ENCODE assay signal across 9 cellular contexts in the genomic region with DNA sequence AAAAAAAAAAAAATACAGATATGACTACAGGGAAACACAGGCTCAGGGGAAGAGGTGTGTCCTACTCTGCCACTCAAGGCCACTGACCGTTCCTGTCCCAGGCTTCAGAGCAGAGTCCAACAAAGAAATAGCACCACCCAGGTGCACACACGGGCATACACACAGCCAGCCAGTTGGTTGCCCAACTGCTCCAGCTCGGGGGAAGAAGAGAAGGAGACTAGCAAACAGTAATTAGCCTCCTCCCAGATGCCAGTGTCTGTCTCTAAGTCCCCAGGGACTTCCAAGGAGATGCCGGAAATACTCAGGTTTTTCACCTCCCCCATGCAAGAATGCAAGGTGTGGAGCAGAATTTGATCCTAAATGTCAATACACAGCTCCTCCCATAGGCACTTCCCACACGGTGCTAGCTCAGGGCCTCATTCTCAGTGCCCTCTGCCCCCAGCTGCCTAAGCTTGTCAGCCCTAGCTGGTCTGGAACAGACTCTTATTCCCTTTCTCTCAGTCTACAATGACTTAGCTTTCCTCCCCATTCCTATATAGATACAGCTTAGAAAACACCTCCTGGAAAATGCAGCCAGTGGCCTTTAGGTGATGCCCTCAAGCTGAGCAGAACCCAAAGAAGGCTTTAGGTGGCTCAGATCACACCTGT. TPM values are rescaled to one million over a fixed set of nuclear protein-coding genes. Genes with fewer than 3 reads are reported as not detected.
A peak's percentile ranks its signal among the peaks of the same experiment; 100 is the strongest.
DNase-seq lines count a peak whose midpoint lies in the region; ATAC-seq and TF ChIP-seq lines count a peak whose summit lies in the region.
"Had no signal": no experiment of that assay in that cellular context is flagged by ENCODE, and none has a peak within 500 bp of the region (broad histone marks: within the 10 kb centered on the region; RNA-seq: fewer than 3 reads in every experiment).

No MANE protein-coding gene starts in this region.

- H2AFZ ChIP-seq in HCT116 (ENCODE audit: low read depth, low read length, poor library complexity, severe bottlenecking), result no peak overlapping the region
- H2AFZ ChIP-seq in trophoblast cell (ENCODE audit: insufficient read depth, low read length, poor library complexity), result no peak overlapping the region
- no peak overlapping the region for H2AFZ ChIP-seq in neuronal stem cell (ENCODE audit: low read length)

- H3K9me3 Mint-ChIP-seq in effector memory CD8-positive, alpha-beta T cell, result no peaks in the 10 kb centered on the region
- no peaks in the 10 kb centered on the region for H3K9me3 Mint-ChIP-seq in activated naive CD4-positive, alpha-beta T cell treated with anti-CD3 and anti-CD28 coated beads, Interleukin-2, amount 50 U/mL, for 72 hours

- H3K4me1 Mint-ChIP-seq in effector memory CD8-positive, alpha-beta T cell (ENCODE audit: low read depth in 2 of 2), result peaks cover 27 to 31% of the 10 kb centered on the region in 2 donors

- H3K4me3 ChIP-seq in HCT116 (replicated peaks in 1 of 2; ENCODE audit: low read depth in 1 of 2, low read length in 2 of 2) (peak overlapping the region in 1 of 2 experiments; percentile 84; a peak in 1 of 4 replicates), trophoblast cell (ENCODE audit: low read depth, low read length) (no peak overlapping the region), neuronal stem cell (ENCODE audit: low read length in 2 of 2) (no peak overlapping the region)

- H3K4ac ChIP-seq in trophoblast cell (ENCODE audit: low read depth, low read length) (no peak overlapping the region), neuronal stem cell (ENCODE audit: low read length) (no peak overlapping the region)

- H2BK5ac ChIP-seq in trophoblast cell (ENCODE audit: low read depth, low read length, poor library complexity) (peak overlapping the region; percentile 10), neuronal stem cell (ENCODE audit: low read length) (no peak overlapping the region)

- peaks cover 19% of the 10 kb centered on the region for H3K36me3 Mint-ChIP-seq in effector memory CD8-positive, alpha-beta T cell (ENCODE audit: insufficient read depth)
- peaks cover 13 to 14% of the 10 kb centered on the region in 2 donors for H3K36me3 Mint-ChIP-seq in activated naive CD4-positive, alpha-beta T cell treated with anti-CD3 and anti-CD28 coated beads, Interleukin-2, amount 50 U/mL, for 72 hours

- no peaks in the 10 kb centered on the region for H3K9me3 ChIP-seq in HCT116 (ENCODE audit: control insufficient read depth in 1 of 2, insufficient read depth in 1 of 2, low read depth in 1 of 2, low read length in 2 of 2)
- peaks cover 23% of the 10 kb centered on the region for H3K9me3 ChIP-seq in trophoblast cell (ENCODE audit: insufficient read depth, low read depth, low read length)
- H3K9me3 ChIP-seq in neuronal stem cell (replicated peaks in 1 of 2; ENCODE audit: control insufficient read depth in 2 of 2, insufficient read depth in 1 of 2, low read depth in 1 of 2, low read length in 2 of 2), result peaks cover 5 to 16% of the 10 kb centered on the region in 2 donors

- H3K14ac ChIP-seq in trophoblast cell (ENCODE audit: low read length), result no peak overlapping the region
- no peak overlapping the region for H3K14ac ChIP-seq in neuronal stem cell (ENCODE audit: low read length)

- no peak for ATAC-seq in HCT116
- ATAC-seq in effector memory CD8-positive, alpha-beta T cell (replicated peaks), result no peak
- no peak for ATAC-seq in activated naive CD4-positive, alpha-beta T cell treated with anti-CD3 and anti-CD28 coated beads, Interleukin-2, amount 50 U/mL, for 72 hours

- H4K20me1 ChIP-seq in HCT116 (ENCODE audit: insufficient read depth), result no peaks in the 10 kb centered on the region

- H3K27ac Mint-ChIP-seq in effector memory CD8-positive, alpha-beta T cell, result peak overlapping the region; percentile 0 to 80
- no peak overlapping the region for H3K27ac Mint-ChIP-seq in activated naive CD4-positive, alpha-beta T cell treated with anti-CD3 and anti-CD28 coated beads, Interleukin-2, amount 50 U/mL, for 72 hours

- no peak for DNase-seq in HCT116 (ENCODE audit: low read depth, low spot score)
- peak; percentile 41 to 45 for DNase-seq in NCI-H526 (lab: John Stamatoyannopoulos, UW)
- DNase-seq in effector memory CD8-positive, alpha-beta T cell, result no peak
- DNase-seq in trophoblast cell, result peak; percentile 65 to 81
- DNase-seq in NCI-H1092 (lab: John Stamatoyannopoulos, UW), result no peak
- DNase-seq in activated CD8-positive, alpha-beta memory T cell treated with anti-CD3 and anti-CD28 coated beads, Interleukin-2, amount 50 U/mL, for 4 hours, result no peak
- no peak for DNase-seq in neuronal stem cell (ENCODE audit: low spot score)
- DNase-seq in activated naive CD4-positive, alpha-beta T cell treated with anti-CD3 and anti-CD28 coated beads, Interleukin-2, amount 50 U/mL, for 72 hours (ENCODE audit: low spot score in 2 of 2), result no peak
- DNase-seq: activated CD4-positive, alpha-beta T cell treated with anti-CD3 and anti-CD28 coated beads for 48 hours had no signal

- no peak overlapping the region for H3K23ac ChIP-seq in trophoblast cell (ENCODE audit: low read length)
- H3K23ac ChIP-seq in neuronal stem cell (ENCODE audit: low read depth, low read length, poor library complexity), result no peak overlapping the region

- H3K9ac ChIP-seq in HCT116 (ENCODE audit: low read length), result 0 out of 2 replicates have a peak overlapping the region, but pooled peaks have one; percentile 70
- no peak overlapping the region for H3K9ac ChIP-seq in trophoblast cell (ENCODE audit: low read length)
- H3K9ac ChIP-seq in neuronal stem cell (ENCODE audit: low read depth, low read length, poor library complexity), result no peak overlapping the region

- H3K4me3 Mint-ChIP-seq in effector memory CD8-positive, alpha-beta T cell, result peak overlapping the region in 1 of 2 donors; percentile 83

- H3K27ac ChIP-seq in HCT116 (ENCODE audit: low read depth, low read length) (peak overlapping the region; percentile 39), trophoblast cell (ENCODE audit: low read depth, low read length) (peak overlapping the region; percentile 84), neuronal stem cell (replicated peaks; ENCODE audit: low read length) (no peak overlapping the region)

- H4K8ac ChIP-seq in trophoblast cell (ENCODE audit: low read depth, low read length) (no peak overlapping the region), neuronal stem cell (ENCODE audit: low read depth, low read length) (no peak overlapping the region)

- no peaks in the 10 kb centered on the region for H3K27me3 Mint-ChIP-seq in effector memory CD8-positive, alpha-beta T cell

- no peak overlapping the region for H4K12ac ChIP-seq in trophoblast cell (ENCODE audit: low read depth, low read length)

- no peak overlapping the region for H2BK15ac ChIP-seq in neuronal stem cell (ENCODE audit: low read length)

- H2BK120ac ChIP-seq in trophoblast cell (ENCODE audit: insufficient read depth, low read length, poor library complexity) (peak overlapping the region; percentile 13), neuronal stem cell (ENCODE audit: low read depth, low read length) (no peak overlapping the region)

- BruUV-seq in HCT116 (replicated peaks; lab: Mats Ljungman, UMichigan), result no TSS peak

- peaks cover 20% of the 10 kb centered on the region for H3K79me1 ChIP-seq in trophoblast cell (ENCODE audit: low read length)
- H3K79me1 ChIP-seq in neuronal stem cell (ENCODE audit: low read depth, low read length), result no peaks in the 10 kb centered on the region

- RAD21 ChIA-PET in HCT116 (lab: Charles Lee; ENCODE audit: low non-redundant PET in 1 of 2, low total read pairs in 2 of 2, uncharacterized antibody in 2 of 2, unreplicated experiment in 2 of 2), result interaction anchor here in 1 of 2 experiments (0.6 kb wide), 1 partner anchor 146 kb away, joined by 3 read pairs; no protein-coding TSS in a partner anchor

- no peak for TF ChIP-seq POLR2A in HCT116 (IDR thresholded peaks at IDR 0.05; ENCODE audit: borderline replicate concordance, extremely low read depth, insufficient read depth, insufficient read length)

- no peak; a peak in 1 of 6 replicates for TF ChIP-seq CTCF in HCT116 (IDR thresholded peaks at IDR 0.05 in 2 of 3, conservative IDR thresholded peaks at IDR 0.05 in 1 of 3; ENCODE audit: borderline replicate concordance in 1 of 3, insufficient read depth in 1 of 3, low read depth in 2 of 3, low read length in 2 of 3)

- H3K18ac ChIP-seq in trophoblast cell (ENCODE audit: low read length), result no peak overlapping the region
- H3K18ac ChIP-seq in neuronal stem cell (ENCODE audit: low read length), result no peak overlapping the region

- CTCF ChIA-PET in HCT116 (lab: Charles Lee), result interaction anchor here (0.9 to 6.7 kb wide), 2 partner anchors 29 to 43 kb away, joined by 3 to 54 read pairs; no protein-coding TSS in a partner anchor

- POLR2A ChIA-PET in HCT116 (lab: Charles Lee), result interaction anchor here (0.7 kb wide), 1 partner anchor 168 kb away, joined by 4 read pairs; no protein-coding TSS in a partner anchor

- intact Hi-C loops in HCT116 (cut with micrococcal nuclease), result loop anchor here (5.0 kb wide), 3 partner anchors 118 to 248 kb away; partner anchors contain the start of genes DCAF12 and UBAP1

- H4K91ac ChIP-seq in trophoblast cell (ENCODE audit: low read depth, low read length) (no peak overlapping the region), neuronal stem cell (ENCODE audit: low read depth, low read length, poor library complexity) (no peak overlapping the region)

- H3K27me3 ChIP-seq in HCT116 (ENCODE audit: insufficient read depth, low read length) (no peaks in the 10 kb centered on the region), trophoblast cell (ENCODE audit: insufficient read depth, low read length) (no peaks in the 10 kb centered on the region), neuronal stem cell (ENCODE audit: control insufficient read depth in 3 of 3, insufficient read depth in 3 of 3, low read depth in 1 of 3, low read length in 3 of 3) (peaks cover 0 to 45% (median 22%) of the 10 kb centered on the region in 3 experiments)

- no peak overlapping the region for H2BK12ac ChIP-seq in trophoblast cell (ENCODE audit: low read length)
- no peak overlapping the region for H2BK12ac ChIP-seq in neuronal stem cell (ENCODE audit: low read length)

- H2AK5ac ChIP-seq in trophoblast cell (ENCODE audit: low read length) (no peak overlapping the region), neuronal stem cell (ENCODE audit: low read depth, low read length) (no peak overlapping the region)

- H3K36me3 ChIP-seq in HCT116 (ENCODE audit: control insufficient read depth in 1 of 2, insufficient read depth in 2 of 2, low read length in 2 of 2), result peaks cover 0 to 2% of the 10 kb centered on the region in 2 experiments; a peak in 1 of 4 replicates
- H3K36me3 ChIP-seq in trophoblast cell (ENCODE audit: control insufficient read depth in 1 of 2, insufficient read depth in 2 of 2, low read length in 2 of 2), result peaks cover 23 to 25% of the 10 kb centered on the region in 2 experiments
- H3K36me3 ChIP-seq in neuronal stem cell (replicated peaks in 1 of 2; ENCODE audit: control insufficient read depth in 2 of 2, insufficient read depth in 2 of 2, low read length in 2 of 2), result peaks cover 0 to 8% of the 10 kb centered on the region in 2 donors

- H3K4me2 ChIP-seq in HCT116 (ENCODE audit: low read length), result peak overlapping the region; percentile 97
- peak overlapping the region; percentile 82 for H3K4me2 ChIP-seq in trophoblast cell (ENCODE audit: low read length)
- H3K4me2 ChIP-seq in neuronal stem cell (ENCODE audit: insufficient read depth, low read length, poor library complexity, severe bottlenecking), result no peak overlapping the region

- H3K4me1 ChIP-seq in HCT116 (ENCODE audit: control insufficient read depth in 1 of 2, insufficient read depth in 2 of 2, low read length in 2 of 2) (peaks cover 19 to 35% of the 10 kb centered on the region in 2 experiments), trophoblast cell (ENCODE audit: control insufficient read depth in 1 of 2, insufficient read depth in 2 of 2, low read length in 2 of 2) (peaks cover 39 to 48% of the 10 kb centered on the region in 2 experiments), neuronal stem cell (ENCODE audit: control insufficient read depth in 2 of 2, insufficient read depth in 1 of 2, low read depth in 1 of 2, low read length in 2 of 2) (peaks cover 7 to 8% of the 10 kb centered on the region in 2 donors)

- no peak for TF ChIP-seq RAD21 in HCT116 (IDR thresholded peaks at IDR 0.05; ENCODE audit: low read depth)

- no peaks in the 10 kb centered on the region for H3K9me2 ChIP-seq in HCT116 (ENCODE audit: insufficient read depth)

- H3K79me2 ChIP-seq in HCT116 (ENCODE audit: insufficient read depth, low read length), result no peaks in the 10 kb centered on the region
- H3K79me2 ChIP-seq in trophoblast cell (ENCODE audit: control insufficient read depth, insufficient read depth, low read length, poor library complexity), result peaks cover 3% of the 10 kb centered on the region

- no CpG with 5 or more reads among the region's 5 CpGs for WGBS in trophoblast cell (ENCODE audit: extremely low coverage, insufficient coverage, insufficient read length)
- WGBS in neuronal stem cell (ENCODE audit: extremely low coverage in 2 of 2, insufficient read length in 2 of 2, insufficient replicate concordance in 1 of 2), 2 donors, result no CpG with 5 or more reads among the region's 5 CpGs

RNA-seq across cellular contexts. Expression of gene MYORG, which starts 1.7 kb away (rescaled TPM):
- 8.5 TPM for total RNA-seq in HCT116 (2021; ENCODE audit: unreplicated experiment)
- polyA plus RNA-seq in HCT116 (2012), result 4.7 and 5.0 TPM in 2 replicates
- 23.9 and 24.2 TPM in 2 replicates for polyA plus RNA-seq in trophoblast cell (2013)
- 0.06 TPM for polyA plus RNA-seq in neuronal stem cell (2013, experiment 1 of 2)
- 0.07 TPM for polyA plus RNA-seq in neuronal stem cell (2013, experiment 2 of 2)
- 1 to 10 TPM; 2.2 to 4.6 TPM for total RNA-seq in activated naive CD4-positive, alpha-beta T cell treated with anti-CD3 and anti-CD28 coated beads, Interleukin-2, amount 50 U/mL, for 72 hours

RNA-seq across cellular contexts. Expression of gene NUDT2, which starts 45.7 kb away (rescaled TPM):
- 39.3 TPM for total RNA-seq in HCT116 (2021; ENCODE audit: unreplicated experiment)
- polyA plus RNA-seq in HCT116 (2012), result 47.0 and 54.9 TPM in 2 replicates
- polyA plus RNA-seq in trophoblast cell (2013), result 10.6 and 10.8 TPM in 2 replicates
- polyA plus RNA-seq in neuronal stem cell (2013, experiment 1 of 2), result 18.3 TPM
- 17.7 TPM for polyA plus RNA-seq in neuronal stem cell (2013, experiment 2 of 2)
- 10 to 100 TPM; 42.7 to 42.9 TPM for total RNA-seq in activated naive CD4-positive, alpha-beta T cell treated with anti-CD3 and anti-CD28 coated beads, Interleukin-2, amount 50 U/mL, for 72 hours

RNA-seq across cellular contexts. Expression of gene KIF24, which starts 46.0 kb away (rescaled TPM):
- total RNA-seq in HCT116 (2021; ENCODE audit: unreplicated experiment), result 5.8 TPM
- 2.6 and 3.1 TPM in 2 replicates for polyA plus RNA-seq in HCT116 (2012)
- 1.7 and 1.9 TPM in 2 replicates for polyA plus RNA-seq in trophoblast cell (2013)
- 3.1 TPM for polyA plus RNA-seq in neuronal stem cell (2013, experiment 1 of 2)
- polyA plus RNA-seq in neuronal stem cell (2013, experiment 2 of 2), result 3.2 TPM
- total RNA-seq in activated naive CD4-positive, alpha-beta T cell treated with anti-CD3 and anti-CD28 coated beads, Interleukin-2, amount 50 U/mL, for 72 hours, result 1 to 10 TPM; 6.1 to 7.3 TPM

Comparison
In these comparisons a context has a peak if more than half of its experiments do, and no peak if none do; other contexts are left out.
1. DNase-seq: peak in NCI-H526 (2 of 2) and trophoblast cell (2 of 2); none in HCT116 (single experiment), effector memory CD8-positive, alpha-beta T cell (0 of 3), NCI-H1092 (single experiment), activated CD8-positive, alpha-beta memory T cell treated with anti-CD3 and anti-CD28 coated beads, Interleukin-2, amount 50 U/mL, for 4 hours (single experiment), neuronal stem cell (single experiment) and activated naive CD4-positive, alpha-beta T cell treated with anti-CD3 and anti-CD28 coated beads, Interleukin-2, amount 50 U/mL, for 72 hours (0 of 2).
2. H3K27ac Mint-ChIP-seq: peak in effector memory CD8-positive, alpha-beta T cell (2 of 2); none in activated naive CD4-positive, alpha-beta T cell treated with anti-CD3 and anti-CD28 coated beads, Interleukin-2, amount 50 U/mL, for 72 hours (0 of 2).